In genomic region chr5:17426104-17426739, GRCh38 we compare ENCODE assay signal across 13 cellular contexts.
A peak's percentile ranks its signal among the peaks of the same experiment; 100 is the strongest.
DNase-seq lines count a peak whose midpoint lies in the region; ATAC-seq and TF ChIP-seq lines count a peak whose summit lies in the region.
"Had no signal": no experiment of that assay in that cellular context is flagged by ENCODE, and none has a peak within 500 bp of the region (broad histone marks: within the 10 kb centered on the region; RNA-seq: fewer than 3 reads in every experiment).

No MANE protein-coding gene starts in this region.

- ATAC-seq in GM19455 (IDR thresholded peaks at IDR 0.05; ENCODE audit: unreplicated experiment) (peak; percentile 89), HG02943 (IDR thresholded peaks at IDR 0.05; ENCODE audit: low read depth, unreplicated experiment) (peak; percentile 87), Right ventricle myocardium superior (ENCODE audit: poor library complexity) (no peak)
- ATAC-seq: activated naive CD8-positive, alpha-beta T cell treated with anti-CD3 and anti-CD28 coated beads, Interleukin-2, amount 50 U/mL, for 24 hours had no signal

- in situ Hi-C loops in GM13977 (cut with MboI; ENCODE audit: low pct_unique_long_range_greater_than_20kb, low sequenced_read_pairs, unreplicated experiment), result no loop called here
- in situ Hi-C loops in ACHN (cut with HindIII; ENCODE audit: low pct_ligation_motif_present, low pct_unique_long_range_greater_than_20kb, low sequenced_read_pairs), result no loop called here

- peak; percentile 42 for DNase-seq in GM13977 (ENCODE audit: low spot score)
- DNase-seq in MV-4-11 (lab: John Stamatoyannopoulos, UW), result peak; percentile 37
- DNase-seq in Right ventricle myocardium superior, result no peak
- DNase-seq in substantia nigra (lab: John Stamatoyannopoulos, UW), result no peak
- DNase-seq in activated effector memory CD4-positive, alpha-beta T cell treated with anti-CD3 and anti-CD28 coated beads, Interleukin-2, amount 50 U/mL, for 16 hours, result no peak
- no peak for DNase-seq in ACHN
- DNase-seq: activated CD4-positive, alpha-beta T cell treated with anti-CD3 and anti-CD28 coated beads, Interleukin-2, amount 50 U/mL, for 48 hours; activated naive CD8-positive, alpha-beta T cell treated with anti-CD3 and anti-CD28 coated beads, Interleukin-2, amount 50 U/mL, for 24 hours; NCI-H1930 had no signal

- intact Hi-C loops in Right ventricle myocardium superior (cut with DNase I), result no loop called here

- H3K27ac ChIP-seq in substantia nigra (ENCODE audit: low read depth, low read length, poor library complexity, severe bottlenecking), result no peak overlapping the region
- H3K27ac ChIP-seq: BLaER1 treated with 17β-estradiol and CSF1 and Interleukin-3, amounts not matched to agents 10 nM and 100 nM; SJSA1 had no signal

- no peak for TF ChIP-seq CTCF in GM13977 (IDR thresholded peaks at IDR 0.05; ENCODE audit: extremely low read depth, insufficient read depth, missing control alignments)

Comparison
In these comparisons a context has a peak if more than half of its experiments do, and no peak if none do; other contexts are left out.
1. DNase-seq: peak in GM13977 (single experiment) and MV-4-11 (single experiment); none in Right ventricle myocardium superior (single experiment), substantia nigra (0 of 49), activated effector memory CD4-positive, alpha-beta T cell treated with anti-CD3 and anti-CD28 coated beads, Interleukin-2, amount 50 U/mL, for 16 hours (single experiment) and ACHN (single experiment).